8 cellular contexts compared by ENCODE assay signal in genomic region chr3:20104167-20104661, GRCh38.
DNase-seq lines count a peak whose midpoint lies in the region; ATAC-seq and TF ChIP-seq lines count a peak whose summit lies in the region.

No MANE protein-coding gene starts in this region.

- H3K9me3 ChIP-seq in WERI-Rb-1 (ENCODE audit: severe bottlenecking): no peaks in the 10 kb centered on the region

- no peak overlapping the region for H3K4me3 Mint-ChIP-seq in activated naive CD4-positive, alpha-beta T cell treated with anti-CD3 and anti-CD28 coated beads for 36 hours
- no peak overlapping the region for H3K4me3 Mint-ChIP-seq in activated T-helper 2 cell treated with anti-CD3 and anti-CD28 coated beads, Interferon-gamma antibody, Interleukin-2, Interleukin-4, amounts not matched to agents 10 μg/mL and 5 μg/mL and 100 μg/mL, durations not matched to agents 14 hours and 24 hours and 36 hours (ENCODE audit: low read depth)

- peaks cover 22% of the 10 kb centered on the region for H3K4me1 Mint-ChIP-seq in activated naive CD4-positive, alpha-beta T cell treated with anti-CD3 and anti-CD28 coated beads for 36 hours (ENCODE audit: low read depth)
- peaks cover 59% of the 10 kb centered on the region for H3K4me1 Mint-ChIP-seq in activated T-helper 2 cell treated with anti-CD3 and anti-CD28 coated beads, Interferon-gamma antibody, Interleukin-2, Interleukin-4, amounts not matched to agents 10 μg/mL and 5 μg/mL and 100 μg/mL, durations not matched to agents 14 hours and 24 hours and 36 hours (ENCODE audit: low read depth)

- H3K27ac Mint-ChIP-seq in activated naive CD4-positive, alpha-beta T cell treated with anti-CD3 and anti-CD28 coated beads for 36 hours: no peak overlapping the region
- peak overlapping the region; percentile 16 for H3K27ac Mint-ChIP-seq in activated T-helper 2 cell treated with anti-CD3 and anti-CD28 coated beads, Interferon-gamma antibody, Interleukin-2, Interleukin-4, amounts not matched to agents 10 μg/mL and 5 μg/mL and 100 μg/mL, durations not matched to agents 14 hours and 24 hours and 36 hours

- H3K4me3 ChIP-seq in WERI-Rb-1 (ENCODE audit: low read depth, low read length): no peak overlapping the region

- CTCF ChIA-PET in activated naive CD4-positive, alpha-beta T cell treated with anti-CD3 and anti-CD28 coated beads for 36 hours (lab: Charles Lee): interaction anchor here (0.6 to 1.6 kb wide), 4 partner anchors 12 to 218 kb away, joined by 3 to 4 read pairs (median 3); partner anchors contain the start of gene SGO1

- TF ChIP-seq CTCF in WERI-Rb-1 (IDR thresholded peaks at IDR 0.05; ENCODE audit: low read depth, low read length): no peak

- H3K36me3 ChIP-seq in WERI-Rb-1: no peaks in the 10 kb centered on the region

- H3K9me3 Mint-ChIP-seq in activated naive CD4-positive, alpha-beta T cell treated with anti-CD3 and anti-CD28 coated beads for 36 hours: no peaks in the 10 kb centered on the region
- H3K9me3 Mint-ChIP-seq in activated T-helper 2 cell treated with anti-CD3 and anti-CD28 coated beads, Interferon-gamma antibody, Interleukin-2, Interleukin-4, amounts not matched to agents 10 μg/mL and 5 μg/mL and 100 μg/mL, durations not matched to agents 14 hours and 24 hours and 36 hours: no peaks in the 10 kb centered on the region

- ATAC-seq in HG02840 (IDR thresholded peaks at IDR 0.05; ENCODE audit: low FRiP score, unreplicated experiment): no peak

- no peak overlapping the region for H3K27ac ChIP-seq in WERI-Rb-1

- intact Hi-C loops in activated naive CD4-positive, alpha-beta T cell treated with anti-CD3 and anti-CD28 coated beads for 36 hours (cut with micrococcal nuclease): loop anchor here (2.0 to 5.0 kb wide), 3 partner anchors 47 to 157 kb away; partner anchors contain the start of gene RAB5A
- intact Hi-C loops in activated T-helper 2 cell treated with anti-CD3 and anti-CD28 coated beads, Interferon-gamma antibody, Interleukin-2, Interleukin-4, amounts not matched to agents 10 μg/mL and 5 μg/mL and 100 μg/mL, durations not matched to agents 14 hours and 24 hours and 36 hours (cut with micrococcal nuclease): loop anchor here (1.0 kb wide), 5 partner anchors 43 to 167 kb away; partner anchors contain the start of gene SGO1

- DNase-seq in activated naive CD4-positive, alpha-beta T cell treated with anti-CD3 and anti-CD28 coated beads for 36 hours: peak; percentile 29
- DNase-seq in activated naive CD4-positive, alpha-beta T cell treated with anti-CD3 and anti-CD28 coated beads, Interleukin-2, amount 50 U/mL, for 16 hours: no peak
- DNase-seq in MV-4-11 (lab: John Stamatoyannopoulos, UW): peak; percentile 92
- peak; percentile 40 for DNase-seq in activated T-helper 2 cell treated with anti-CD3 and anti-CD28 coated beads, Interferon-gamma antibody, Interleukin-2, Interleukin-4, amounts not matched to agents 10 μg/mL and 5 μg/mL and 100 μg/mL, durations not matched to agents 14 hours and 24 hours and 36 hours (ENCODE audit: low spot score)
- peak; percentile 45 to 73 for DNase-seq in stimulated activated CD8-positive, alpha-beta memory T cell treated with anti-CD3 and anti-CD28 coated beads, Interleukin-7, amount 100 ng/mL, for 4 hours (ENCODE audit: low read depth in 2 of 2)
- DNase-seq in WERI-Rb-1: no peak
- no peak for DNase-seq in NCI-H2227 (lab: John Stamatoyannopoulos, UW; ENCODE audit: unreplicated experiment)

- H3K36me3 Mint-ChIP-seq in activated naive CD4-positive, alpha-beta T cell treated with anti-CD3 and anti-CD28 coated beads for 36 hours (ENCODE audit: low read depth): no peaks in the 10 kb centered on the region
- H3K36me3 Mint-ChIP-seq in activated T-helper 2 cell treated with anti-CD3 and anti-CD28 coated beads, Interferon-gamma antibody, Interleukin-2, Interleukin-4, amounts not matched to agents 10 μg/mL and 5 μg/mL and 100 μg/mL, durations not matched to agents 14 hours and 24 hours and 36 hours (ENCODE audit: low read depth): peaks cover 24% of the 10 kb centered on the region

- no peaks in the 10 kb centered on the region for H3K27me3 ChIP-seq in WERI-Rb-1 (ENCODE audit: insufficient read depth, low read depth, severe bottlenecking)

- H3K27me3 Mint-ChIP-seq in activated naive CD4-positive, alpha-beta T cell treated with anti-CD3 and anti-CD28 coated beads for 36 hours (ENCODE audit: low read depth): no peaks in the 10 kb centered on the region
- no peaks in the 10 kb centered on the region for H3K27me3 Mint-ChIP-seq in activated T-helper 2 cell treated with anti-CD3 and anti-CD28 coated beads, Interferon-gamma antibody, Interleukin-2, Interleukin-4, amounts not matched to agents 10 μg/mL and 5 μg/mL and 100 μg/mL, durations not matched to agents 14 hours and 24 hours and 36 hours (ENCODE audit: low read depth)

Comparison
In these comparisons a context has a peak if more than half of its experiments do, and no peak if none do; other contexts are left out.
1. DNase-seq: peak in activated naive CD4-positive, alpha-beta T cell treated with anti-CD3 and anti-CD28 coated beads for 36 hours (single experiment), MV-4-11 (single experiment), activated T-helper 2 cell treated with anti-CD3 and anti-CD28 coated beads, Interferon-gamma antibody, Interleukin-2, Interleukin-4, amounts not matched to agents 10 μg/mL and 5 μg/mL and 100 μg/mL, durations not matched to agents 14 hours and 24 hours and 36 hours (single experiment) and stimulated activated CD8-positive, alpha-beta memory T cell treated with anti-CD3 and anti-CD28 coated beads, Interleukin-7, amount 100 ng/mL, for 4 hours (2 of 2); none in activated naive CD4-positive, alpha-beta T cell treated with anti-CD3 and anti-CD28 coated beads, Interleukin-2, amount 50 U/mL, for 16 hours (single experiment), WERI-Rb-1 (single experiment) and NCI-H2227 (single experiment).